Comparison of ENCODE assay signal across 32 cellular contexts in the genomic region with DNA sequence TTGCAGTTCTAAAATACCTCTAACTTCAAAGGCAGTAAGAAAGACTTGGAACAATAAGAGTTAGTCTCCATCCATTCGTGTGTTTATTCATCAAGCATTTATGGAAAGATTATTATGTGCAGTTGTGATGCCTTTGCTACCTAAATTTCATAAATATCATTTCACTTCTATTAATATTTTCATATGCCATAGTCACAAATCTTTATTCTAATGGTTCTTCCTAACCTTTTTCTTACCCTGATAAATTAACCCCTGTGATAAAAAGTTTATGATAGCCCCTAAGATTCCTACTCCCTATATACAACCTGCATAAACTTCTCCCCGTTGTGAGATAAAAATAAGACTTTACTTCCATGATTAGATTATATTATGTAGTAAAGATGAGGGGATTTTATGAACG.
"Had no signal": no experiment of that assay in that cellular context is flagged by ENCODE, and none has a peak within 500 bp of the region (broad histone marks: within the 10 kb centered on the region; RNA-seq: fewer than 3 reads in every experiment).

No MANE protein-coding gene starts in this region.

- ATAC-seq: activated naive CD4-positive, alpha-beta T cell treated with anti-CD3 and anti-CD28 coated beads, Interleukin-2, amount 50 U/mL, for 72 hours; activated naive CD8-positive, alpha-beta T cell treated with anti-CD3 and anti-CD28 coated beads, Interleukin-2, amount 50 U/mL, for 24 hours; activated T-cell treated with anti-CD3 and anti-CD28 coated beads, Interleukin-2, amount 50 U/mL, for 4 hours; activated T-cell treated with anti-CD3 and anti-CD28 coated beads, Interleukin-2, amount 50 U/mL, for 72 hours; activated T-helper 17 cell treated with anti-CD3 and anti-CD28 coated beads, Interleukin-2, amount 50 U/mL, for 72 hours; body of pancreas had no signal

- FAIRE-seq: astrocyte, bronchial epithelial cell had no signal

- H3K36me3 ChIP-seq: adrenal gland, ascending aorta, brain microvascular endothelial cell, cardiac muscle cell had no signal

- H3K9me3 ChIP-seq: ascending aorta had no signal

- H3K4me3 ChIP-seq: adrenal gland, ascending aorta, body of pancreas, cardiac muscle cell had no signal

- DNase-seq: activated effector memory CD4-positive, alpha-beta T cell treated with anti-CD3 and anti-CD28 coated beads, Interleukin-2, amount 50 U/mL, for 16 hours; activated effector memory CD4-positive, alpha-beta T cell treated with Interleukin-2 at 50 U/mL for 16 hours; activated gamma-delta T cell; activated gamma-delta T cell treated with Interleukin-2 at 50 U/mL for 16 hours; activated naive CD4-positive, alpha-beta T cell; activated naive CD4-positive, alpha-beta T cell treated with anti-CD3 and anti-CD28 coated beads for 36 hours; activated naive CD4-positive, alpha-beta T cell treated with anti-CD3 and anti-CD28 coated beads, Interleukin-2, amount 10 ng/mL, durations not matched to agents 7 days and 5 days; activated naive CD4-positive, alpha-beta T cell treated with anti-CD3 and anti-CD28 coated beads, Interleukin-2, amount 50 U/mL, for 16 hours; activated naive CD4-positive, alpha-beta T cell treated with Interleukin-2 at 50 U/mL for 16 hours; activated naive CD8-positive, alpha-beta T cell treated with anti-CD3 and anti-CD28 coated beads for 36 hours; activated naive CD8-positive, alpha-beta T cell treated with anti-CD3 and anti-CD28 coated beads, Interleukin-2, amount 10 ng/mL, durations not matched to agents 7 days and 5 days; activated naive CD8-positive, alpha-beta T cell treated with anti-CD3 and anti-CD28 coated beads, Interleukin-2, amount 50 U/mL, for 24 hours; activated T-cell treated with anti-CD3 and anti-CD28 coated beads, Interleukin-2, amount 50 U/mL, for 24 hours; activated T-cell treated with anti-CD3 and anti-CD28 coated beads, Interleukin-2, amount 50 U/mL, for 4 hours; activated T-cell treated with anti-CD3 and anti-CD28 coated beads, Interleukin-2, amount 50 U/mL, for 48 hours; activated T-cell treated with anti-CD3 and anti-CD28 coated beads, Interleukin-2, amount 50 U/mL, for 72 hours; adrenal gland; amniotic stem cell; amygdala; anterior cingulate cortex; aorta; body of pancreas; brain microvascular endothelial cell; caudate nucleus; central memory CD4-positive, alpha-beta T cell; cerebellar nuclear complex had no signal

- H3K27me3 ChIP-seq: adrenal gland, ascending aorta, body of pancreas, brain microvascular endothelial cell, cardiac muscle cell had no signal

- H3K4me1 ChIP-seq: adrenal gland, ascending aorta, body of pancreas had no signal

- H3K27ac ChIP-seq: adrenal gland, ascending aorta, body of pancreas, brain microvascular endothelial cell, cardiac muscle cell had no signal
